26 cellular contexts compared by ENCODE assay signal in genomic region chr20:21114584-21114983, GRCh38. TPM values are rescaled to one million over a fixed set of nuclear protein-coding genes. Genes with fewer than 3 reads are reported as not detected.
DNase-seq lines count a peak whose midpoint lies in the region; ATAC-seq, FAIRE-seq and TF ChIP-seq lines count a peak whose summit lies in the region.
"Had no signal": no experiment of that assay in that cellular context is flagged by ENCODE, and none has a peak within 500 bp of the region (broad histone marks: within the 10 kb centered on the region; RNA-seq: fewer than 3 reads in every experiment).

No MANE protein-coding gene starts in this region.

- peaks cover 0 to 19% (median 14%) of the 10 kb centered on the region in 10 experiments; a peak in 15 of 20 replicates for H3K4me1 ChIP-seq in BLaER1 treated with 17β-estradiol and CSF1 and Interleukin-3, amounts not matched to agents 10 nM and 100 nM
- H3K4me1 ChIP-seq in HCT116 (ENCODE audit: control insufficient read depth in 1 of 2, insufficient read depth in 2 of 2, low read length in 2 of 2) (peaks cover 17 to 26% of the 10 kb centered on the region in 2 experiments), H1 (replicated peaks in 1 of 4; ENCODE audit: control insufficient read depth in 3 of 4, insufficient read depth in 4 of 4, low read length in 3 of 4) (no peaks in the 10 kb centered on the region), HepG2 (ENCODE audit: insufficient read depth, low read length) (no peaks in the 10 kb centered on the region), GM23248 (ENCODE audit: insufficient read depth) (no peaks in the 10 kb centered on the region)
- H3K4me1 ChIP-seq: A549, BE2C had no signal

- ATAC-seq in HCT116 (no peak), HepG2 (no peak)
- ATAC-seq: A549; CD8-positive, alpha-beta T cell had no signal

- no peaks in the 10 kb centered on the region for H3K79me1 ChIP-seq in H1 (ENCODE audit: low read depth, low read length)

- CTCF ChIA-PET in HCT116 (lab: Charles Lee): interaction anchor here (1.1 kb wide), 1 partner anchor 11 kb away, joined by 4 read pairs; no protein-coding TSS in a partner anchor
- CTCF ChIA-PET in H1 (lab: Charles Lee; ENCODE audit: partially characterized antibody): interaction anchor here (0.7 to 1.7 kb wide), 14 partner anchors 8 to 351 kb away, joined by 3 to 6 read pairs (median 3); partner anchors contain the start of genes KIZ and LINC00237
- CTCF ChIA-PET in HepG2 (lab: Yijun Ruan, JAX; ENCODE audit: low intra/inter-chr PET ratio, low total read pairs): no interaction called here

- H3K4me3 Mint-ChIP-seq in type B pancreatic cell: no peak overlapping the region
- H3K4me3 Mint-ChIP-seq: CD4-positive, CD25-positive, alpha-beta regulatory T cell; CD8-positive, alpha-beta T cell had no signal

- peaks cover 82% of the 10 kb centered on the region for H3K27me3 Mint-ChIP-seq in type B pancreatic cell

- no peak overlapping the region for H3K14ac ChIP-seq in H1 (ENCODE audit: insufficient read length)

- no peak overlapping the region for H3K56ac ChIP-seq in H1 (replicated peaks; ENCODE audit: insufficient read length, low read depth, low read length)

- in situ Hi-C loops in HepG2 (cut with HindIII; ENCODE audit: extremely low pct_ligation_motif_present, low pct_unique_long_range_greater_than_20kb): no loop called here
- in situ Hi-C loops in GM23248 (cut with MboI): no loop called here

- TF ChIP-seq EP300 in H1 (IDR thresholded peaks at IDR 0.05; ENCODE audit: borderline replicate concordance in 1 of 2, low read depth in 2 of 2, low read length in 2 of 2) (no peak), HepG2 (IDR thresholded peaks at IDR 0.05; ENCODE audit: low read depth in 2 of 2, low read length in 2 of 2) (no peak), HepG2 (CRISPR knock-in tag; IDR thresholded peaks at IDR 0.05; ENCODE audit: borderline replicate concordance) (no peak)

- H3K9ac ChIP-seq in BLaER1 treated with 17β-estradiol and CSF1 and Interleukin-3, amounts not matched to agents 10 nM and 100 nM: no peak overlapping the region
- H3K9ac ChIP-seq in HCT116 (ENCODE audit: low read length) (no peak overlapping the region), H1 (replicated peaks in 1 of 4; ENCODE audit: extremely low read depth in 1 of 4, low read depth in 3 of 4, low read length in 3 of 4) (no peak overlapping the region), HepG2 (ENCODE audit: insufficient read depth, low read depth, low read length) (no peak overlapping the region), GM23248 (no peak overlapping the region)

- H3K9me2 ChIP-seq in HCT116 (ENCODE audit: insufficient read depth): no peaks in the 10 kb centered on the region
- no peaks in the 10 kb centered on the region for H3K9me2 ChIP-seq in GM23248 (ENCODE audit: insufficient read depth)

- H3K36me3 Mint-ChIP-seq in type B pancreatic cell: no peaks in the 10 kb centered on the region
- H3K36me3 Mint-ChIP-seq: CD4-positive, CD25-positive, alpha-beta regulatory T cell; CD8-positive, alpha-beta T cell had no signal

- no peak overlapping the region for H2BK5ac ChIP-seq in H1 (ENCODE audit: low read depth, low read length)

- POLR2A ChIA-PET in HCT116 (lab: Charles Lee): no interaction called here
- POLR2A ChIA-PET in H1 (lab: Charles Lee; ENCODE audit: partially characterized antibody): interaction anchor here (0.8 to 3.0 kb wide), 7 partner anchors 9 to 75 kb away, joined by 3 to 9 read pairs (median 4); partner anchors contain the start of genes KIZ and LINC00237
- POLR2A ChIA-PET in HepG2 (lab: Yijun Ruan, JAX): interaction anchor here (2.4 kb wide), 1 partner anchor 11 kb away, joined by 6 read pairs; the partner anchor contains the start of gene KIZ

- H3K23ac ChIP-seq in H1 (ENCODE audit: insufficient read length): no peak overlapping the region

- H3K9me3 Mint-ChIP-seq in type B pancreatic cell: no peaks in the 10 kb centered on the region
- H3K9me3 Mint-ChIP-seq: CD4-positive, CD25-positive, alpha-beta regulatory T cell; CD8-positive, alpha-beta T cell had no signal

- H3F3A ChIP-seq in GM23248 (ENCODE audit: insufficient read depth): no peaks in the 10 kb centered on the region

- TF ChIP-seq POLR2A in HCT116 (IDR thresholded peaks at IDR 0.05; ENCODE audit: borderline replicate concordance, extremely low read depth, insufficient read depth, insufficient read length) (no peak), H1 (IDR thresholded peaks at IDR 0.05; ENCODE audit: control extremely low read depth in 1 of 2, low read depth in 2 of 2, low read length in 2 of 2) (no peak), HepG2 (IDR thresholded peaks at IDR 0.05; ENCODE audit: insufficient read depth in 1 of 2, low read depth in 2 of 2, low read length in 2 of 2) (no peak)

- H2AFZ ChIP-seq in HCT116 (ENCODE audit: low read depth, low read length, poor library complexity, severe bottlenecking) (no peak overlapping the region), H1 (ENCODE audit: low read length) (no peak overlapping the region), HepG2 (ENCODE audit: low read length) (no peak overlapping the region), GM23248 (no peak overlapping the region)

- intact Hi-C loops in HCT116 (cut with micrococcal nuclease): no loop called here
- intact Hi-C loops in HepG2 (cut with micrococcal nuclease; ENCODE audit: unreplicated experiment): no loop called here

- BruUV-seq in HCT116 (replicated peaks; lab: Mats Ljungman, UMichigan) (no TSS peak), HepG2 (replicated peaks; lab: Mats Ljungman, UMichigan) (no TSS peak)

- H3K27ac ChIP-seq in BLaER1 treated with 17β-estradiol and CSF1 and Interleukin-3, amounts not matched to agents 10 nM and 100 nM: no peak overlapping the region
- H3K27ac ChIP-seq in HCT116 (ENCODE audit: low read depth, low read length) (no peak overlapping the region), H1 (ENCODE audit: low read depth, low read length) (no peak overlapping the region), HepG2 (ENCODE audit: extremely low read length, insufficient read depth, low read length) (no peak overlapping the region), GM23248 (no peak overlapping the region)
- H3K27ac ChIP-seq: A549, C4-2B had no signal

- H3K23me2 ChIP-seq in H1 (ENCODE audit: low read depth, low read length): peaks cover 3% of the 10 kb centered on the region; the same call in 1 of the 2 replicates

- H3K4ac ChIP-seq in H1 (replicated peaks; ENCODE audit: insufficient read length, low read depth, low read length): no peak overlapping the region

- no peak overlapping the region for H3K27ac Mint-ChIP-seq in type B pancreatic cell
- H3K27ac Mint-ChIP-seq: CD4-positive, CD25-positive, alpha-beta regulatory T cell; CD8-positive, alpha-beta T cell had no signal

- TF ChIP-seq CTCF in HCT116 (IDR thresholded peaks at IDR 0.05 in 2 of 3, conservative IDR thresholded peaks at IDR 0.05 in 1 of 3; ENCODE audit: borderline replicate concordance in 1 of 3, insufficient read depth in 1 of 3, low read depth in 2 of 3, low read length in 2 of 3) (0 out of 6 replicates have a peak, but pooled peaks of 2 of the 3 experiments have one; percentile 3 to 21), H1 (IDR thresholded peaks at IDR 0.05; ENCODE audit: control extremely low read depth in 1 of 3, insufficient read depth in 1 of 3, low read depth in 1 of 3, low read length in 3 of 3) (peak in 2 of 3 experiments; percentile 43 to 52; a peak in 2 of 4 replicates), HepG2 (CRISPR knock-in tag; IDR thresholded peaks at IDR 0.05) (no peak), type B pancreatic cell (conservative IDR thresholded peaks at IDR 0.05) (no peak)

- WGBS in H1 (ENCODE audit: extremely low coverage in 1 of 2, insufficient coverage in 1 of 2, insufficient read length in 1 of 2, insufficient replicate concordance in 2 of 2, low coverage in 1 of 2, low lambda C conversion rate in 2 of 2, missing lambda C conversion rate in 1 of 2), 2 experiments: 90% methylated on average over 15 of the region's 15 CpGs; no CpG with 5 or more reads in 1 of the 2 experiments
- WGBS in HepG2 (ENCODE audit: low lambda C conversion rate): 82% methylated on average over 15 of the region's 15 CpGs
- WGBS in GM23248 (ENCODE audit: low coverage in 1 of 2, low lambda C conversion rate in 2 of 2, missing lambda C conversion rate in 2 of 2), 2 experiments: 70 to 78% methylated on average over 15 of the region's 15 CpGs

- no peak overlapping the region for H3K4me3 ChIP-seq in BLaER1 treated with 17β-estradiol and CSF1 and Interleukin-3, amounts not matched to agents 10 nM and 100 nM
- H3K4me3 ChIP-seq in HCT116 (replicated peaks in 1 of 2; ENCODE audit: low read depth in 1 of 2, low read length in 2 of 2) (no peak overlapping the region), H1 (ENCODE audit: extremely low read depth in 1 of 4, insufficient read depth in 2 of 4, low read depth in 3 of 4, low read length in 4 of 4) (no peak overlapping the region), HepG2 (replicated peaks in 1 of 3; ENCODE audit: insufficient read depth in 1 of 3, low read depth in 2 of 3, low read length in 3 of 3) (no peak overlapping the region), GM23248 (no peak overlapping the region)
- H3K4me3 ChIP-seq: A549 had no signal

- H4K91ac ChIP-seq in H1 (replicated peaks; ENCODE audit: insufficient read length, low read length): no peak overlapping the region

- H2AK5ac ChIP-seq in H1 (ENCODE audit: low read depth, low read length): no peak overlapping the region

- TF ChIP-seq RAD21 in HCT116 (IDR thresholded peaks at IDR 0.05; ENCODE audit: low read depth): no peak
- TF ChIP-seq RAD21 in H1 (IDR thresholded peaks at IDR 0.05 in 1 of 2, conservative IDR thresholded peaks at IDR 0.05 in 1 of 2; ENCODE audit: low read depth in 2 of 2, low read length in 2 of 2): no peak; a peak in 1 of 4 replicates
- no peak for TF ChIP-seq RAD21 in HepG2 (CRISPR knock-in tag; IDR thresholded peaks at IDR 0.05)

- no peak overlapping the region for H2BK12ac ChIP-seq in H1 (ENCODE audit: low read depth, low read length)

- H2BK120ac ChIP-seq in H1 (replicated peaks; ENCODE audit: low read depth, low read length): no peak overlapping the region

- DNase-seq in HCT116 (ENCODE audit: low read depth, low spot score) (no peak), H1 (ENCODE audit: low read depth in 1 of 2, low spot score in 2 of 2) (no peak), HepG2 (ENCODE audit: low spot score) (no peak), GM23248 (no peak), NCI-H226 (no peak), type B pancreatic cell (ENCODE audit: extremely low spot score, unreplicated experiment) (no peak)
- DNase-seq: 8988T; ACHN; AML-193; BE2C; CD4-positive, CD25-positive, alpha-beta regulatory T cell; CD8-positive, alpha-beta T cell; DMS 273 treated with DMSO at 0.1 percent for 48 hours; DMS53; DMS79 treated with DMSO at 0.1 percent for 48 hours; GF-D8; HCEC 1CT had no signal

- no peaks in the 10 kb centered on the region for H4K20me1 ChIP-seq in BLaER1 treated with 17β-estradiol and CSF1 and Interleukin-3, amounts not matched to agents 10 nM and 100 nM
- H4K20me1 ChIP-seq in HCT116 (ENCODE audit: insufficient read depth): no peaks in the 10 kb centered on the region
- H4K20me1 ChIP-seq in H1 (replicated peaks in 1 of 2; ENCODE audit: control insufficient read depth in 1 of 2, insufficient read depth in 2 of 2, low read length in 2 of 2): no peaks in the 10 kb centered on the region
- no peaks in the 10 kb centered on the region for H4K20me1 ChIP-seq in HepG2 (ENCODE audit: insufficient read depth, low read length)
- no peaks in the 10 kb centered on the region for H4K20me1 ChIP-seq in GM23248 (ENCODE audit: insufficient read depth)

- H3K79me2 ChIP-seq in HCT116 (ENCODE audit: insufficient read depth, low read length) (no peaks in the 10 kb centered on the region), H1 (ENCODE audit: control insufficient read depth in 1 of 2, insufficient read depth in 2 of 2, low read length in 2 of 2) (no peaks in the 10 kb centered on the region), HepG2 (ENCODE audit: insufficient read depth, low read length) (no peaks in the 10 kb centered on the region), GM23248 (ENCODE audit: insufficient read depth) (no peaks in the 10 kb centered on the region)

- RAD21 ChIA-PET in HCT116 (lab: Charles Lee; ENCODE audit: low non-redundant PET in 1 of 2, low total read pairs in 2 of 2, uncharacterized antibody in 2 of 2, unreplicated experiment in 2 of 2): no interaction called here

- H3K18ac ChIP-seq in H1 (ENCODE audit: extremely low read depth, low read length): no peak overlapping the region

- H4K5ac ChIP-seq in H1 (ENCODE audit: insufficient read length, low read depth, low read length): no peak overlapping the region

- no peak for FAIRE-seq in H1 (lab: Jason Lieb, UNC)
- FAIRE-seq in HepG2 (lab: Jason Lieb, UNC): no peak
- FAIRE-seq: D721Med, GM12891, GM18507, H54 had no signal

- H3K4me2 ChIP-seq in BLaER1 treated with 17β-estradiol and CSF1 and Interleukin-3, amounts not matched to agents 10 nM and 100 nM: peak overlapping the region in 8 of 11 experiments; percentile 29 to 70 (median 54); a peak in 13 of 22 replicates
- H3K4me2 ChIP-seq in HCT116 (ENCODE audit: low read length) (no peak overlapping the region), H1 (ENCODE audit: insufficient read depth in 1 of 2, low read depth in 2 of 2, low read length in 2 of 2) (no peak overlapping the region), HepG2 (ENCODE audit: low read depth, low read length) (no peak overlapping the region), GM23248 (ENCODE audit: unreplicated experiment) (no peak overlapping the region)
- H3K4me2 ChIP-seq: A549 had no signal

- H2BK20ac ChIP-seq in H1 (ENCODE audit: low read length): no peak overlapping the region

- H3K36me3 ChIP-seq in BLaER1 treated with 17β-estradiol and CSF1 and Interleukin-3, amounts not matched to agents 10 nM and 100 nM: no peaks in the 10 kb centered on the region
- H3K36me3 ChIP-seq in HCT116 (ENCODE audit: control insufficient read depth in 1 of 2, insufficient read depth in 2 of 2, low read length in 2 of 2): no peaks in the 10 kb centered on the region
- no peaks in the 10 kb centered on the region for H3K36me3 ChIP-seq in H1 (ENCODE audit: control insufficient read depth in 2 of 4, insufficient read depth in 4 of 4, low read length in 3 of 4)
- H3K36me3 ChIP-seq in HepG2 (replicated peaks in 1 of 2; ENCODE audit: control insufficient read depth in 1 of 2, insufficient read depth in 2 of 2, low read length in 2 of 2): no peaks in the 10 kb centered on the region
- H3K36me3 ChIP-seq in GM23248 (ENCODE audit: low read depth): no peaks in the 10 kb centered on the region
- H3K36me3 ChIP-seq: BE2C had no signal

- H3K27me3 ChIP-seq in BLaER1 treated with 17β-estradiol and CSF1 and Interleukin-3, amounts not matched to agents 10 nM and 100 nM: no peaks in the 10 kb centered on the region
- H3K27me3 ChIP-seq in HCT116 (ENCODE audit: insufficient read depth, low read length) (no peaks in the 10 kb centered on the region), H1 (replicated peaks in 1 of 4; ENCODE audit: control insufficient read depth in 3 of 4, extremely low read depth in 1 of 4, insufficient read depth in 3 of 4, low read length in 3 of 4) (no peaks in the 10 kb centered on the region; a peak in 2 of 7 replicates), HepG2 (ENCODE audit: control insufficient read depth in 1 of 2, insufficient read depth in 2 of 2, low read length in 2 of 2) (no peaks in the 10 kb centered on the region; a peak in 1 of 5 replicates), GM23248 (replicated peaks; ENCODE audit: insufficient read depth) (no peaks in the 10 kb centered on the region; the same call in none of the 2 replicates)
- H3K27me3 ChIP-seq: BE2C had no signal

- peaks cover 0 to 19% (median 11%) of the 10 kb centered on the region in 11 experiments; a peak in 12 of 22 replicates for H3K9me3 ChIP-seq in BLaER1 treated with 17β-estradiol and CSF1 and Interleukin-3, amounts not matched to agents 10 nM and 100 nM (replicated peaks in 1 of 11)
- no peaks in the 10 kb centered on the region for H3K9me3 ChIP-seq in HCT116 (ENCODE audit: control insufficient read depth in 1 of 2, insufficient read depth in 1 of 2, low read depth in 1 of 2, low read length in 2 of 2)
- no peaks in the 10 kb centered on the region for H3K9me3 ChIP-seq in H1 (ENCODE audit: insufficient read depth in 2 of 2, low read depth in 1 of 2, low read length in 1 of 2)
- H3K9me3 ChIP-seq in HepG2 (ENCODE audit: low read length): no peaks in the 10 kb centered on the region
- H3K9me3 ChIP-seq in GM23248 (ENCODE audit: low read depth): no peaks in the 10 kb centered on the region
- H3K9me3 ChIP-seq: A549, BE2C had no signal

- no peak overlapping the region for H2BK15ac ChIP-seq in H1 (ENCODE audit: low read length)

- no peaks in the 10 kb centered on the region for H3K4me1 Mint-ChIP-seq in type B pancreatic cell (ENCODE audit: unreplicated experiment)
- H3K4me1 Mint-ChIP-seq: CD4-positive, CD25-positive, alpha-beta regulatory T cell had no signal

- no peak overlapping the region for H4K8ac ChIP-seq in H1 (ENCODE audit: extremely low read depth, insufficient read depth, low read length)

RNA-seq across cellular contexts. Expression of gene LINC00237, which starts 8.4 kb away (rescaled TPM):
- total RNA-seq in HCT116 (2021; ENCODE audit: unreplicated experiment) (not detected), HepG2 (2016; rRNA removed; fragmentation: Illumina TruSeq; extraction: Trizol) (not detected in 2 replicates), type B pancreatic cell (ENCODE audit: low replicate concordance) (not detected in 2 replicates)
- polyA plus RNA-seq in HCT116 (2012): not detected in 2 replicates
- total RNA-seq in H1 (2021; fragmentation: NEBNext Ultra II Directional; extraction: Animal tissue kit (Norgen Biotek cat#: 25700)): 0.28 and 0.69 TPM in 2 replicates
- polyA plus RNA-seq in H1 (2011; rRNA removed) (0.22 and 1.4 TPM in 2 replicates), HepG2 (2011; rRNA removed) (not detected in 2 replicates), GM23248 (2016; fragmentation: Nextera tagmentation; extraction: Ambion mirVana) (not detected in 2 replicates)
- polyA plus RNA-seq in H1 (2011; cell fraction: cytosol; rRNA removed): 3.6 TPM
- 0.74 TPM for polyA plus RNA-seq in H1 (2011; cell fraction: nucleus; rRNA removed)
- 0.24 to 1.4 TPM (median 0.40 TPM) in 4 replicates for polyA plus RNA-seq in H1 (2012, experiment 1 of 2)
- polyA plus RNA-seq in H1 (2012, experiment 2 of 2): not detected
- 0.28 TPM for polyA plus RNA-seq in H1 (2013, experiment 1 of 2)
- 0.55 TPM for polyA plus RNA-seq in H1 (2013, experiment 2 of 2)
- 0.29 and 0.66 TPM in 2 replicates for polyA minus RNA-seq in H1 (2011; rRNA and poly(A)+ RNA removed)
- polyA minus RNA-seq in H1 (2011; cell fraction: cytosol; rRNA and poly(A)+ RNA removed): not detected
- not detected for polyA minus RNA-seq in H1 (2011; cell fraction: nucleus; rRNA and poly(A)+ RNA removed)
- total RNA-seq in HepG2 (2016; cell fraction: cytosol; rRNA removed; fragmentation: Illumina TruSeq; extraction: Trizol; ENCODE audit: low read depth): not detected in 2 replicates
- not detected in 2 replicates for total RNA-seq in HepG2 (2016; cell fraction: insoluble cytoplasmic fraction; rRNA removed; fragmentation: Illumina TruSeq; extraction: Trizol)
- total RNA-seq in HepG2 (2016; cell fraction: membrane; rRNA removed; fragmentation: Illumina TruSeq; extraction: Trizol): not detected in 2 replicates
- not detected in 2 replicates for total RNA-seq in HepG2 (2016; cell fraction: nucleus; rRNA removed; fragmentation: Illumina TruSeq; extraction: Trizol)
- not detected in 2 replicates for polyA plus RNA-seq in HepG2 (2011; cell fraction: cytosol; rRNA removed)
- polyA plus RNA-seq in HepG2 (2011; cell fraction: nucleus; rRNA removed): not detected in 2 replicates
- not detected in 2 replicates for polyA plus RNA-seq in HepG2 (2012)
- polyA plus RNA-seq in HepG2 (2016; cell fraction: cytosol; fragmentation: Illumina TruSeq; extraction: Trizol; ENCODE audit: low read depth): not detected in 2 replicates
- polyA plus RNA-seq in HepG2 (2016; cell fraction: insoluble cytoplasmic fraction; fragmentation: Illumina TruSeq; extraction: Trizol; ENCODE audit: low read depth): not detected in 2 replicates
- not detected in 2 replicates for polyA plus RNA-seq in HepG2 (2016; cell fraction: membrane; fragmentation: Illumina TruSeq; extraction: Trizol; ENCODE audit: low read depth)
- polyA plus RNA-seq in HepG2 (2016; cell fraction: nucleus; fragmentation: Illumina TruSeq; extraction: Trizol; ENCODE audit: insufficient read depth, low read depth): not detected in 2 replicates
- polyA minus RNA-seq in HepG2 (2011; rRNA and poly(A)+ RNA removed; ENCODE audit: low replicate concordance): not detected in 2 replicates
- polyA minus RNA-seq in HepG2 (2011; cell fraction: cytosol; rRNA and poly(A)+ RNA removed): not detected in 2 replicates
- not detected in 2 replicates for polyA minus RNA-seq in HepG2 (2011; cell fraction: nucleus; rRNA and poly(A)+ RNA removed)
- total RNA-seq in GM23248 (2014; rRNA removed; shearing (Covaris generic)): not detected in 2 replicates
- total RNA-seq: CD4-positive, CD25-positive, alpha-beta regulatory T cell; CD8-positive, alpha-beta T cell; Daoy; G401 had no signal
- polyA plus RNA-seq: A549 had no signal

RNA-seq across cellular contexts. Expression of gene KIZ, which starts 11.3 kb away (rescaled TPM):
- 17.6 TPM for total RNA-seq in HCT116 (2021; ENCODE audit: unreplicated experiment)
- 6.0 and 6.6 TPM in 2 replicates for polyA plus RNA-seq in HCT116 (2012)
- total RNA-seq in H1 (2021; fragmentation: NEBNext Ultra II Directional; extraction: Animal tissue kit (Norgen Biotek cat#: 25700)): 47.9 and 51.7 TPM in 2 replicates
- polyA plus RNA-seq in H1 (2011; rRNA removed): 12.7 and 13.0 TPM in 2 replicates
- polyA plus RNA-seq in H1 (2011; cell fraction: cytosol; rRNA removed): 26.3 TPM
- 36.0 TPM for polyA plus RNA-seq in H1 (2011; cell fraction: nucleus; rRNA removed)
- polyA plus RNA-seq in H1 (2012, experiment 1 of 2): 20.3 to 41.2 TPM (median 27.0 TPM) in 4 replicates
- 2.5 TPM for polyA plus RNA-seq in H1 (2012, experiment 2 of 2)
- polyA plus RNA-seq in H1 (2013, experiment 1 of 2): 47.2 TPM
- 45.8 TPM for polyA plus RNA-seq in H1 (2013, experiment 2 of 2)
- polyA minus RNA-seq in H1 (2011; rRNA and poly(A)+ RNA removed): 16.4 and 25.0 TPM in 2 replicates
- 21.0 TPM for polyA minus RNA-seq in H1 (2011; cell fraction: cytosol; rRNA and poly(A)+ RNA removed)
- polyA minus RNA-seq in H1 (2011; cell fraction: nucleus; rRNA and poly(A)+ RNA removed): 30.8 TPM
- total RNA-seq in HepG2 (2016; rRNA removed; fragmentation: Illumina TruSeq; extraction: Trizol): 46.3 and 55.6 TPM in 2 replicates
- 20.4 and 20.5 TPM in 2 replicates for total RNA-seq in HepG2 (2016; cell fraction: cytosol; rRNA removed; fragmentation: Illumina TruSeq; extraction: Trizol; ENCODE audit: low read depth)
- 48.0 and 57.7 TPM in 2 replicates for total RNA-seq in HepG2 (2016; cell fraction: insoluble cytoplasmic fraction; rRNA removed; fragmentation: Illumina TruSeq; extraction: Trizol)
- total RNA-seq in HepG2 (2016; cell fraction: membrane; rRNA removed; fragmentation: Illumina TruSeq; extraction: Trizol): 22.8 and 24.5 TPM in 2 replicates
- 64.1 and 65.7 TPM in 2 replicates for total RNA-seq in HepG2 (2016; cell fraction: nucleus; rRNA removed; fragmentation: Illumina TruSeq; extraction: Trizol)
- polyA plus RNA-seq in HepG2 (2011; rRNA removed): 77.9 and 114 TPM in 2 replicates
- 33.9 and 39.9 TPM in 2 replicates for polyA plus RNA-seq in HepG2 (2011; cell fraction: cytosol; rRNA removed)
- 223 and 433 TPM in 2 replicates for polyA plus RNA-seq in HepG2 (2011; cell fraction: nucleus; rRNA removed)
- 40.7 and 57.0 TPM in 2 replicates for polyA plus RNA-seq in HepG2 (2012)
- polyA plus RNA-seq in HepG2 (2016; cell fraction: cytosol; fragmentation: Illumina TruSeq; extraction: Trizol; ENCODE audit: low read depth): 9.0 and 10.7 TPM in 2 replicates
- 48.1 and 51.2 TPM in 2 replicates for polyA plus RNA-seq in HepG2 (2016; cell fraction: insoluble cytoplasmic fraction; fragmentation: Illumina TruSeq; extraction: Trizol; ENCODE audit: low read depth)
- polyA plus RNA-seq in HepG2 (2016; cell fraction: membrane; fragmentation: Illumina TruSeq; extraction: Trizol; ENCODE audit: low read depth): 13.9 and 15.1 TPM in 2 replicates
- 69.5 and 81.6 TPM in 2 replicates for polyA plus RNA-seq in HepG2 (2016; cell fraction: nucleus; fragmentation: Illumina TruSeq; extraction: Trizol; ENCODE audit: insufficient read depth, low read depth)
- 4.7 and 26.3 TPM in 2 replicates for polyA minus RNA-seq in HepG2 (2011; rRNA and poly(A)+ RNA removed; ENCODE audit: low replicate concordance)
- 28.5 and 33.0 TPM in 2 replicates for polyA minus RNA-seq in HepG2 (2011; cell fraction: cytosol; rRNA and poly(A)+ RNA removed)
- polyA minus RNA-seq in HepG2 (2011; cell fraction: nucleus; rRNA and poly(A)+ RNA removed): 210 and 232 TPM in 2 replicates
- 24.5 and 35.9 TPM in 2 replicates for total RNA-seq in GM23248 (2014; rRNA removed; shearing (Covaris generic))
- polyA plus RNA-seq in GM23248 (2016; fragmentation: Nextera tagmentation; extraction: Ambion mirVana): 15.2 and 15.4 TPM in 2 replicates
- 13.8 and 15.5 TPM in 2 replicates for total RNA-seq in type B pancreatic cell (ENCODE audit: low replicate concordance)

Comparison
In these comparisons a context has a peak if more than half of its experiments do, and no peak if none do; other contexts are left out.
1. H3K4me2 ChIP-seq: peak in BLaER1 treated with 17β-estradiol and CSF1 and Interleukin-3, amounts not matched to agents 10 nM and 100 nM (8 of 11); none in HCT116 (single experiment), H1 (0 of 2), HepG2 (single experiment) and GM23248 (single experiment).
2. CTCF ChIP-seq: peak in HCT116 (2 of 3) and H1 (2 of 3); none in HepG2 (single experiment) and type B pancreatic cell (single experiment).